Comparison of ENCODE assay signal across 9 cellular contexts in genomic region chr2:219836647-219837177, GRCh38.
A peak's percentile ranks its signal among the peaks of the same experiment; 100 is the strongest.
DNase-seq lines count a peak whose midpoint lies in the region; ATAC-seq, FAIRE-seq and TF ChIP-seq lines count a peak whose summit lies in the region.
"Had no signal": no experiment of that assay in that cellular context is flagged by ENCODE, and none has a peak within 500 bp of the region (broad histone marks: within the 10 kb centered on the region; RNA-seq: fewer than 3 reads in every experiment).

No MANE protein-coding gene starts in this region.

- TF ChIP-seq POLR2A in GM12878 (IDR thresholded peaks at IDR 0.05; ENCODE audit: low read depth, low read length): no peak
- TF ChIP-seq POLR2A in sigmoid colon (IDR thresholded peaks at IDR 0.05): no peak

- H3K36me3 ChIP-seq in GM12878 (ENCODE audit: control insufficient read depth in 2 of 2, insufficient read depth in 2 of 2, low read length in 1 of 2) (no peaks in the 10 kb centered on the region), sigmoid colon (no peaks in the 10 kb centered on the region)

- TF ChIP-seq EP300 in GM12878 (IDR thresholded peaks at IDR 0.05; ENCODE audit: borderline replicate concordance in 1 of 2, control insufficient read depth in 1 of 2, low read depth in 2 of 2, low read length in 2 of 2) (no peak), sigmoid colon (IDR thresholded peaks at IDR 0.05) (no peak)

- CTCF ChIA-PET in GM12878 (lab: Yijun Ruan, JAX): interaction anchor here (1.1 to 2.5 kb wide), 2 partner anchors 9 to 101 kb away, joined by 3 to 15 read pairs; no protein-coding TSS in a partner anchor

- H3K27ac ChIP-seq in GM12878 (ENCODE audit: control insufficient read depth, insufficient read depth) (no peak overlapping the region), sigmoid colon (no peak overlapping the region)

- H2AFZ ChIP-seq in GM12878 (ENCODE audit: control insufficient read depth, low read depth, low read length): no peak overlapping the region

- POLR2A ChIA-PET in GM12878 (lab: Charles Lee): no interaction called here

- FAIRE-seq in GM12878 (lab: Jason Lieb, UNC): no peak

- no peak overlapping the region for H3K4me3 ChIP-seq in GM12878
- no peak overlapping the region for H3K4me3 ChIP-seq in sigmoid colon

- in situ Hi-C loops in GM12878 (cut with MboI): no loop called here

- ATAC-seq in GM12878: no peak

- RAD21 ChIA-PET in GM12878 (lab: Charles Lee; ENCODE audit: unreplicated experiment): no interaction called here

- SMC1A ChIA-PET in GM12878 (lab: Charles Lee; ENCODE audit: uncharacterized antibody, unreplicated experiment): no interaction called here

- 25% methylated on average over 4 of the region's 4 CpGs for WGBS in GM12878 (ENCODE audit: insufficient coverage, insufficient replicate concordance, low lambda C conversion rate, missing lambda C conversion rate)
- WGBS in sigmoid colon, 2 donors: 68 to 74% methylated on average over 4 of the region's 4 CpGs

- TF ChIP-seq RAD21 in GM12878 (IDR thresholded peaks at IDR 0.05; ENCODE audit: insufficient read depth, low read depth, low read length): no peak

- no TSS peak for BruUV-seq in GM12878 (replicated peaks; lab: Mats Ljungman, UMichigan)

- no peaks in the 10 kb centered on the region for H3K9me3 ChIP-seq in GM12878 (replicated peaks; ENCODE audit: control insufficient read depth, insufficient read depth, low read length)
- H3K9me3 ChIP-seq in sigmoid colon: no peaks in the 10 kb centered on the region

- no peaks in the 10 kb centered on the region for H4K20me1 ChIP-seq in GM12878 (ENCODE audit: control insufficient read depth, insufficient read depth)

- DNase-seq in SIG-M5 treated with dmso at 0.1 percent for 504 hours (lab: John Stamatoyannopoulos, UW; ENCODE audit: unreplicated experiment) (peak; percentile 10), SIG-M5 (lab: John Stamatoyannopoulos, UW) (no peak), Kasumi-1 (lab: John Stamatoyannopoulos, UW) (peak; percentile 30), GM12878 (ENCODE audit: low read depth, low spot score) (no peak), stromal cell of bone marrow (ENCODE audit: low read depth) (peak; percentile 18), activated gamma-delta T cell treated with Interleukin-2 at 50 U/mL for 16 hours (no peak), AML-193 (lab: John Stamatoyannopoulos, UW) (no peak), sigmoid colon (no peak)
- DNase-seq: DMS153 had no signal

- H3K9ac ChIP-seq in GM12878 (ENCODE audit: control insufficient read depth, insufficient read depth, low read length): no peak overlapping the region

- H3K4me1 ChIP-seq in GM12878 (ENCODE audit: control insufficient read depth, insufficient read depth, low read length) (no peaks in the 10 kb centered on the region), sigmoid colon (no peaks in the 10 kb centered on the region)

- H3K4me2 ChIP-seq in GM12878 (ENCODE audit: control insufficient read depth, insufficient read depth): no peak overlapping the region

- no peaks in the 10 kb centered on the region; a peak in 2 of 4 replicates for H3K27me3 ChIP-seq in GM12878 (replicated peaks in 1 of 2; ENCODE audit: control insufficient read depth in 2 of 2, insufficient read depth in 2 of 2, low read length in 1 of 2)
- no peaks in the 10 kb centered on the region for H3K27me3 ChIP-seq in sigmoid colon

- no peaks in the 10 kb centered on the region for H3K79me2 ChIP-seq in GM12878 (ENCODE audit: control insufficient read depth, insufficient read depth, low read length)

- intact Hi-C loops in GM12878 (cut with micrococcal nuclease; ENCODE audit: unreplicated experiment): no loop called here
- intact Hi-C loops in sigmoid colon (cut with DNase I): no loop called here

- TF ChIP-seq CTCF in GM12878 (IDR thresholded peaks at IDR 0.05 in 2 of 3, conservative IDR thresholded peaks at IDR 0.05 in 1 of 3; ENCODE audit: control insufficient read depth in 2 of 3, extremely low read depth in 1 of 3, insufficient read depth in 1 of 3, low read depth in 3 of 3, low read length in 3 of 3): peak; percentile 14 to 32 (median 30); a peak in 2 of 6 replicates
- no peak for TF ChIP-seq CTCF in sigmoid colon (IDR thresholded peaks at IDR 0.05)

TF ChIP-seq in GM12878, 131 proteins besides CTCF, POLR2A, EP300 and RAD21:
- TF ChIP-seq CREB1 (IDR thresholded peaks at IDR 0.05; ENCODE audit: low read depth): no peak
- no peak for TF ChIP-seq NBN (IDR thresholded peaks at IDR 0.05)
- TF ChIP-seq IRF4 (IDR thresholded peaks at IDR 0.05; ENCODE audit: low read depth, low read length): no peak
- no peak for TF ChIP-seq HSF1 (IDR thresholded peaks at IDR 0.05; ENCODE audit: low read depth, low read length)

Comparison
In these comparisons a context has a peak if more than half of its experiments do, and no peak if none do; other contexts are left out.
1. DNase-seq: peak in SIG-M5 treated with dmso at 0.1 percent for 504 hours (single experiment), Kasumi-1 (2 of 2) and stromal cell of bone marrow (single experiment); none in SIG-M5 (single experiment), GM12878 (single experiment), activated gamma-delta T cell treated with Interleukin-2 at 50 U/mL for 16 hours (single experiment), AML-193 (0 of 2) and sigmoid colon (single experiment).
2. CTCF ChIP-seq: peak in GM12878 (3 of 3); none in sigmoid colon (0 of 4).